8 cellular contexts compared by ENCODE assay signal in the genomic region with DNA sequence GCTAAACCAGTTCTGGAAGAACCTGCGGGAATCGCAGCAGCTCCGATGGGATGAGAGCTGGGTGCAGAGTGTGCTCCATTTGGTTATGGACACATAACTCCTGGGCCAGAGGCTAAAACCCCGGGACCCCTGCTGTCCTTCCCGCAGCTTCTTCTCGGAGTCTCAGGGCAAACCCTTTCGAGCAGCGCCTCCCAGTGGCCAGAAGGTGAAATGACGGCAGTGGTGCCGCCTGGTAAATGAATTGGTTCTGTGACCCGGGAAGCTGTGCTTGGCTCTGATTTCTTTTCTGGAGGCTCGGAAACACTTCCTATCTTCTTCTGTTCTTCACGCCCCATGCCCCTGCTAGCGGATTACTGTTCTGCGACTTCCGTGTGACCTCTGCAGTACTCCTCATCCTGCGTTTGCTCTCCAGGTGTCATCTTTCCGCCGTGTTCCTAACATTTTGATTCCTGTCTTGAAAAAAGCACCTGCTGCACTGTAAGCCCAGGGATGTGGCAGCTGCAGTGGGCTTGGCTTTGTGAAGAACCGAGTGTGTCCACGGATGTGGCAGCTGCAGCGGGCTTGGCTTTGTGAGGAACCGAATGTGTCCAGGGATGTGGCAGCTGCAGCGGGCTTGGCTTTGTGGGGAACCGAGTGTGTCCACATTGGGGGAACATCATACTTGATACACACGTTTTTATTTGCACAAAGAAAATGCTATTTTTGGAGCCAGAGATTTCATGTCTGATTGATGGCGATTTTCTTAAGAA.
A peak's percentile ranks its signal among the peaks of the same experiment; 100 is the strongest.
DNase-seq lines count a peak whose midpoint lies in the region; TF ChIP-seq lines count a peak whose summit lies in the region.
"Not testable (repeated sequence)": the region's sequence is repeated elsewhere in the genome, so short reads cannot be mapped to it uniquely, and the experiment has no call there.

No MANE protein-coding gene starts in this region.

- H3K4me3 ChIP-seq in AG09309 (ENCODE audit: control insufficient read depth, low read depth, low read length); epithelial cell of proximal tubule (ENCODE audit: low read depth, low read length): not testable (repeated sequence)

- not testable (repeated sequence) for DNase-seq in AG09309 (ENCODE audit: low read depth); GM20000 (ENCODE audit: low spot score); epithelial cell of proximal tubule (ENCODE audit: low read depth)
- DNase-seq in NCI-H2107 treated with DMSO at 0.1 percent for 48 hours (lab: John Stamatoyannopoulos, UW; ENCODE audit: unreplicated experiment), result peak; percentile 45
- DNase-seq in UCSD-AML1 (lab: John Stamatoyannopoulos, UW; ENCODE audit: unreplicated experiment), result peak; percentile 40
- DNase-seq in activated gamma-delta T cell treated with anti-CD3 and anti-CD28 coated beads, Interleukin-2, amount 50 U/mL, for 16 hours (ENCODE audit: low read depth), result peak; percentile 14
- peak; percentile 12 for DNase-seq in medulla oblongata (ENCODE audit: extremely low spot score)
- DNase-seq in stimulated activated CD4-positive, alpha-beta T cell treated with anti-CD3 and anti-CD28 coated beads, Interleukin-1b, Interleukin-23, amount 100 ng/mL, for 4 hours (ENCODE audit: low read depth in 2 of 2), result peak; percentile 25 to 34

- TF ChIP-seq CTCF in AG09309 (IDR thresholded peaks at IDR 0.05; ENCODE audit: control insufficient read depth, insufficient read depth, low read depth, low read length, missing control alignments) (peak; percentile 54), GM20000 (IDR thresholded peaks at IDR 0.05; ENCODE audit: extremely low read depth, missing control alignments) (peak; percentile 28), epithelial cell of proximal tubule (conservative IDR thresholded peaks at IDR 0.05; ENCODE audit: low read depth, low read length) (peak; percentile 50)
